Comparison of ENCODE assay signal across 8 cellular contexts in genomic region chr14:101876539-101876938, GRCh38.
A peak's percentile ranks its signal among the peaks of the same experiment; 100 is the strongest.
DNase-seq lines count a peak whose midpoint lies in the region; ATAC-seq and TF ChIP-seq lines count a peak whose summit lies in the region.

No MANE protein-coding gene starts in this region.

- H3K36me3 ChIP-seq in mucosa of descending colon (ENCODE audit: low read depth) = no peaks in the 10 kb centered on the region
- peaks cover 3 to 13% (median 8%) of the 10 kb centered on the region in 4 donors for H3K36me3 ChIP-seq in stomach

- in situ Hi-C loops in G401 (cut with HindIII; ENCODE audit: low sequenced_read_pairs) = no loop called here

- H3K27ac Mint-ChIP-seq in activated naive CD8-positive, alpha-beta T cell = peak overlapping the region; percentile 97

- H3K27me3 ChIP-seq in stomach = no peaks in the 10 kb centered on the region

- H3K36me3 Mint-ChIP-seq in activated naive CD8-positive, alpha-beta T cell = peaks cover 14% of the 10 kb centered on the region

- peak overlapping the region; percentile 55 for H3K4me3 Mint-ChIP-seq in activated naive CD8-positive, alpha-beta T cell

- H3K4me1 ChIP-seq in mucosa of descending colon (ENCODE audit: low read depth) = peaks cover 34% of the 10 kb centered on the region
- peaks cover 16 to 70% (median 42%) of the 10 kb centered on the region in 4 donors for H3K4me1 ChIP-seq in stomach

- H3K27ac ChIP-seq in stomach = peak overlapping the region in 3 of 5 donors; percentile 64 to 78 (median 72)

- no peak for TF ChIP-seq POLR2A in stomach (IDR thresholded peaks at IDR 0.05)

- H3K4me1 Mint-ChIP-seq in activated naive CD8-positive, alpha-beta T cell (ENCODE audit: low read depth) = peaks cover 84% of the 10 kb centered on the region

- peaks cover 5% of the 10 kb centered on the region for H3K9me3 Mint-ChIP-seq in activated naive CD8-positive, alpha-beta T cell (ENCODE audit: low read depth)

- H3K4me3 ChIP-seq in mucosa of descending colon = no peak overlapping the region
- H3K4me3 ChIP-seq in stomach = no peak overlapping the region

- 39 to 70% (median 56%) methylated on average over 8 of the region's 8 CpGs for WGBS in stomach, 5 donors

- DNase-seq in SKM-1 (lab: John Stamatoyannopoulos, UW; ENCODE audit: unreplicated experiment) (peak; percentile 8), mucosa of descending colon (peak; percentile 65 to 84 (median 79)), stomach (peak; percentile 56), NCI-H2107 treated with DMSO at 0.1 percent for 48 hours (lab: John Stamatoyannopoulos, UW; ENCODE audit: unreplicated experiment) (no peak), G401 (ENCODE audit: low spot score) (no peak)

- peak; percentile 75 for ATAC-seq in GM19025 (IDR thresholded peaks at IDR 0.05; ENCODE audit: low read depth, unreplicated experiment)
- ATAC-seq in HG03097 (IDR thresholded peaks at IDR 0.05; ENCODE audit: low FRiP score, unreplicated experiment) = peak; percentile 67
- ATAC-seq in mucosa of descending colon = peak; percentile 89

- no peak for TF ChIP-seq CTCF in mucosa of descending colon (IDR thresholded peaks at IDR 0.05)
- no peak for TF ChIP-seq CTCF in stomach (IDR thresholded peaks at IDR 0.05)

- intact Hi-C loops in mucosa of descending colon (cut with DNase I, micrococcal nuclease) (no loop called here), stomach (cut with DNase I; ENCODE audit: low total_unique reads) (no loop called here)

- TF ChIP-seq EP300 in stomach (IDR thresholded peaks at IDR 0.05) = peak; percentile 90

- no peaks in the 10 kb centered on the region for H3K27me3 Mint-ChIP-seq in activated naive CD8-positive, alpha-beta T cell

- H3K9me3 ChIP-seq in mucosa of descending colon (no peaks in the 10 kb centered on the region), stomach (no peaks in the 10 kb centered on the region)

Comparison
In these comparisons a context has a peak if more than half of its experiments do, and no peak if none do; other contexts are left out.
1. DNase-seq: peak in SKM-1 (single experiment), mucosa of descending colon (3 of 3) and stomach (single experiment); none in NCI-H2107 treated with DMSO at 0.1 percent for 48 hours (single experiment) and G401 (single experiment).
2. Peak in every context shown above with its lines, with median percentiles within 50 percentile points of each other: ATAC-seq.